20 cellular contexts compared by ENCODE assay signal in genomic region chr3:141375381-141376301, GRCh38. TPM values are rescaled to one million over a fixed set of nuclear protein-coding genes. Genes with fewer than 3 reads are reported as not detected.
DNase-seq lines count a peak whose midpoint lies in the region; ATAC-seq and TF ChIP-seq lines count a peak whose summit lies in the region.
"Had no signal": no experiment of that assay in that cellular context is flagged by ENCODE, and none has a peak within 500 bp of the region (broad histone marks: within the 10 kb centered on the region; RNA-seq: fewer than 3 reads in every experiment).

No MANE protein-coding gene starts in this region.

- no peak overlapping the region for H3K14ac ChIP-seq in mesenchymal stem cell (ENCODE audit: low read length in 2 of 2)

- peaks cover 23 to 65% of the 10 kb centered on the region in 2 experiments for H3K36me3 ChIP-seq in mesenchymal stem cell (ENCODE audit: control insufficient read depth in 1 of 2, insufficient read depth in 2 of 2, low read depth in 1 of 2, low read length in 2 of 2)
- H3K36me3 ChIP-seq: upper lobe of right lung had no signal

- H3K9me3 Mint-ChIP-seq in activated CD4-positive, alpha-beta T cell treated with anti-CD3 and anti-CD28 coated beads for 36 hours (ENCODE audit: low read depth): no peaks in the 10 kb centered on the region
- H3K9me3 Mint-ChIP-seq: nephron progenitor cell had no signal

- TF ChIP-seq POLR2A in GM15510 (IDR thresholded peaks at IDR 0.05; ENCODE audit: borderline replicate concordance, extremely low read depth, insufficient read length): peak; percentile 17

- H3K27ac ChIP-seq in mesenchymal stem cell (ENCODE audit: low read length, poor library complexity, severe bottlenecking): no peak overlapping the region
- H3K27ac ChIP-seq: upper lobe of right lung had no signal

- H2AK5ac ChIP-seq in mesenchymal stem cell (ENCODE audit: low read length, severe bottlenecking): peak overlapping the region; percentile 71

- peak overlapping the region in 1 of 2 experiments; percentile 46 for H3K4ac ChIP-seq in mesenchymal stem cell (ENCODE audit: low read depth in 1 of 2, low read length in 2 of 2)

- H3K4me1 ChIP-seq in mesenchymal stem cell (ENCODE audit: control insufficient read depth, insufficient read depth, low read depth, low read length): peaks cover 10% of the 10 kb centered on the region

- H3K9ac ChIP-seq in mesenchymal stem cell (ENCODE audit: low read length): no peak overlapping the region

- peak overlapping the region in 1 of 2 experiments; percentile 21 for H2BK12ac ChIP-seq in mesenchymal stem cell (ENCODE audit: low read length in 2 of 2)

- no peak overlapping the region for H3K4me3 ChIP-seq in mesenchymal stem cell (ENCODE audit: insufficient read depth in 1 of 2, low read depth in 1 of 2, low read length in 2 of 2)
- H3K4me3 ChIP-seq: upper lobe of right lung had no signal

- peak overlapping the region in 1 of 2 experiments; percentile 18 for H3K18ac ChIP-seq in mesenchymal stem cell (ENCODE audit: low read depth in 1 of 2, low read length in 2 of 2)

- no peak for ATAC-seq in activated CD4-positive, alpha-beta T cell treated with anti-CD3 and anti-CD28 coated beads for 36 hours
- ATAC-seq in T-helper 17 cell (peak; percentile 30), Right ventricle myocardium inferior (no peak)
- ATAC-seq: upper lobe of right lung had no signal

- no peaks in the 10 kb centered on the region for H3K36me3 Mint-ChIP-seq in activated CD4-positive, alpha-beta T cell treated with anti-CD3 and anti-CD28 coated beads for 36 hours (ENCODE audit: low read depth)
- H3K36me3 Mint-ChIP-seq in T-helper 17 cell (ENCODE audit: low read depth): no peaks in the 10 kb centered on the region

- WGBS in mesenchymal stem cell: 97% methylated on average over 9 of the region's 10 CpGs

- peaks cover 43% of the 10 kb centered on the region for H3K79me1 ChIP-seq in mesenchymal stem cell (replicated peaks; ENCODE audit: low read length, poor library complexity, severe bottlenecking)

- H3K4me1 Mint-ChIP-seq in activated CD4-positive, alpha-beta T cell treated with anti-CD3 and anti-CD28 coated beads for 36 hours: peaks cover 47% of the 10 kb centered on the region
- H3K4me1 Mint-ChIP-seq in T-helper 17 cell: peaks cover 20% of the 10 kb centered on the region

- no peaks in the 10 kb centered on the region for H3K27me3 ChIP-seq in mesenchymal stem cell (ENCODE audit: control insufficient read depth in 1 of 2, insufficient read depth in 1 of 2, low read length in 2 of 2)
- H3K27me3 ChIP-seq: upper lobe of right lung had no signal

- no peak for DNase-seq in activated CD4-positive, alpha-beta T cell treated with anti-CD3 and anti-CD28 coated beads for 36 hours
- DNase-seq in activated CD4-positive, alpha-beta T cell treated with anti-CD3 and anti-CD28 coated beads, Interleukin-2, amount 50 U/mL, for 4 hours: no peak
- DNase-seq in T-helper 17 cell (no peak), mesenchymal stem cell (no peak), Kasumi-1 (lab: John Stamatoyannopoulos, UW) (no peak), Right ventricle myocardium inferior (ENCODE audit: missing footprints) (no peak), T-helper 9 cell (no peak)
- DNase-seq: activated effector memory CD4-positive, alpha-beta T cell treated with Interleukin-2 at 50 U/mL for 16 hours; anterior cingulate cortex; C1 segment of cervical spinal cord; DMS79; foreskin fibroblast; NCI-H187 treated with DMSO at 0.1 percent for 48 hours; NCI-H446; nephron progenitor cell; SHP77; stimulated activated CD4-positive, alpha-beta T cell treated with anti-CD3 and anti-CD28 coated beads, Interleukin-12 subunit alpha, Interleukin-12 subunit beta, amount 100 ng/mL, for 4 hours; stimulated activated naive CD4-positive, alpha-beta T cell treated with Interleukin-2 at 50 U/mL for 16 hours; upper lobe of right lung had no signal

- no peak overlapping the region for H2BK5ac ChIP-seq in mesenchymal stem cell (ENCODE audit: low read depth, low read length, poor library complexity, severe bottlenecking)

- CTCF ChIA-PET in activated CD4-positive, alpha-beta T cell treated with anti-CD3 and anti-CD28 coated beads for 36 hours (lab: Charles Lee): interaction anchor here (1.5 kb wide), 1 partner anchor 15 kb away, joined by 3 read pairs; no protein-coding TSS in a partner anchor

- intact Hi-C loops in activated CD4-positive, alpha-beta T cell treated with anti-CD3 and anti-CD28 coated beads for 36 hours (cut with DNase I, micrococcal nuclease): no loop called here
- intact Hi-C loops in Right ventricle myocardium inferior (cut with DNase I): no loop called here

- no peaks in the 10 kb centered on the region for H3K27me3 Mint-ChIP-seq in activated CD4-positive, alpha-beta T cell treated with anti-CD3 and anti-CD28 coated beads for 36 hours
- no peaks in the 10 kb centered on the region for H3K27me3 Mint-ChIP-seq in T-helper 17 cell

- H2BK15ac ChIP-seq in mesenchymal stem cell (ENCODE audit: low read depth, poor library complexity, severe bottlenecking): no peak overlapping the region

- POLR2A ChIA-PET in activated CD4-positive, alpha-beta T cell treated with anti-CD3 and anti-CD28 coated beads for 36 hours (lab: Charles Lee): interaction anchor here (0.9 kb wide), 1 partner anchor 37 kb away, joined by 5 read pairs; no protein-coding TSS in a partner anchor

- H3K23ac ChIP-seq in mesenchymal stem cell (ENCODE audit: low read length in 2 of 2): peak overlapping the region in 1 of 2 experiments; percentile 23

- no peak overlapping the region for H4K91ac ChIP-seq in mesenchymal stem cell (ENCODE audit: low read length)

- no peak overlapping the region for H2BK120ac ChIP-seq in mesenchymal stem cell (ENCODE audit: low read depth, low read length)

- H3K9me3 ChIP-seq in T-helper 17 cell (ENCODE audit: control insufficient read depth, low read length, poor library complexity, severe bottlenecking): no peaks in the 10 kb centered on the region
- H3K9me3 ChIP-seq in mesenchymal stem cell (ENCODE audit: control insufficient read depth, low read length): no peaks in the 10 kb centered on the region
- H3K9me3 ChIP-seq: upper lobe of right lung had no signal

- H2AFZ ChIP-seq in mesenchymal stem cell (ENCODE audit: low read depth, low read length): no peak overlapping the region

- peak overlapping the region; percentile 71 for H4K8ac ChIP-seq in mesenchymal stem cell (ENCODE audit: low read length)

- H3K27ac Mint-ChIP-seq in activated CD4-positive, alpha-beta T cell treated with anti-CD3 and anti-CD28 coated beads for 36 hours: peak overlapping the region; percentile 48
- H3K27ac Mint-ChIP-seq in T-helper 17 cell: peak overlapping the region; percentile 66
- H3K27ac Mint-ChIP-seq: nephron progenitor cell had no signal

- no peak overlapping the region for H3K4me2 ChIP-seq in mesenchymal stem cell (ENCODE audit: low read length, poor library complexity, severe bottlenecking)

- no peak overlapping the region for H3K4me3 Mint-ChIP-seq in activated CD4-positive, alpha-beta T cell treated with anti-CD3 and anti-CD28 coated beads for 36 hours
- no peak overlapping the region for H3K4me3 Mint-ChIP-seq in T-helper 17 cell
- H3K4me3 Mint-ChIP-seq: nephron progenitor cell had no signal

RNA-seq across cellular contexts. Expression of gene ZBTB38, which starts 7.3 kb away (rescaled TPM):
- total RNA-seq in activated CD4-positive, alpha-beta T cell treated with anti-CD3 and anti-CD28 coated beads for 36 hours: 10 to 100 TPM; 21.3 to 22.0 TPM
- 10 to 100 TPM; 51.6 to 54.0 TPM for total RNA-seq in T-helper 17 cell
- 42.0 TPM for polyA plus RNA-seq in mesenchymal stem cell (2013, experiment 1 of 2)
- 39.5 TPM for polyA plus RNA-seq in mesenchymal stem cell (2013, experiment 2 of 2)
- 102 TPM for total RNA-seq in Right ventricle myocardium inferior
